Comparison of ENCODE assay signal across 8 cellular contexts in genomic region chr19:10291554-10292205, GRCh38. TPM values are rescaled to one million over a fixed set of nuclear protein-coding genes. Genes with fewer than 3 reads are reported as not detected.
DNase-seq lines count a peak whose midpoint lies in the region; ATAC-seq and TF ChIP-seq lines count a peak whose summit lies in the region.

No MANE protein-coding gene starts in this region.

- H3K27ac ChIP-seq in GM23338 (ENCODE audit: low read depth) (no peak overlapping the region), skin epidermis (peak overlapping the region in 1 of 21 experiments; percentile 15)

- H3K4me3 ChIP-seq in GM23338 (peak overlapping the region; percentile 71), skin epidermis (peak overlapping the region; percentile 2 to 46 (median 29))

- H3K36me3 Mint-ChIP-seq in GM23338 (ENCODE audit: low read depth) (no peaks in the 10 kb centered on the region), T-helper 17 cell (ENCODE audit: low read depth) (peaks cover 7% of the 10 kb centered on the region)

- no peaks in the 10 kb centered on the region; the same call in 1 of the 2 replicates for H4K20me1 ChIP-seq in GM23338 (replicated peaks; ENCODE audit: insufficient read depth)

- peaks cover 18% of the 10 kb centered on the region for H3K4me1 ChIP-seq in GM23338 (ENCODE audit: insufficient read depth)

- no peak for TF ChIP-seq CTCF in GM23338 (conservative IDR thresholded peaks at IDR 0.05; ENCODE audit: low read depth in 2 of 2)

- peaks cover 3% of the 10 kb centered on the region; the same call in 1 of the 3 replicates for H3K9me3 Mint-ChIP-seq in GM23338

- peaks cover 100% of the 10 kb centered on the region for H3K27me3 ChIP-seq in GM23338 (ENCODE audit: insufficient read depth)

- intact Hi-C loops in left ventricle myocardium superior (cut with micrococcal nuclease) = no loop called here

- H3F3A ChIP-seq in GM23338 (replicated peaks; ENCODE audit: low read depth) = peaks cover 25% of the 10 kb centered on the region; the same call in 1 of the 2 replicates

- DNase-seq in GM23338 (ENCODE audit: low spot score) (no peak), T-helper 17 cell (no peak), left ventricle myocardium superior (no peak), activated gamma-delta T cell (lab: John Stamatoyannopoulos, UW) (no peak)
- no peak for DNase-seq in effector CD8-positive, alpha-beta T cell (lab: John Stamatoyannopoulos, UW)
- DNase-seq in activated CD4-positive, alpha-beta T cell treated with anti-CD3 and anti-CD28 coated beads, Interleukin-2, amount 50 U/mL, for 1 hour = no peak

- H3K4me2 ChIP-seq in GM23338 = peak overlapping the region; percentile 94

- H3K9me3 ChIP-seq in T-helper 17 cell (ENCODE audit: control insufficient read depth, low read length, poor library complexity, severe bottlenecking) = no peaks in the 10 kb centered on the region

- H3K4me3 Mint-ChIP-seq in GM23338 = peak overlapping the region; percentile 77
- H3K4me3 Mint-ChIP-seq in T-helper 17 cell = peak overlapping the region; percentile 90

- peak overlapping the region; percentile 98 for H2AFZ ChIP-seq in GM23338

- ATAC-seq in GM23338 (no peak), T-helper 17 cell (no peak), left ventricle myocardium superior (peak; percentile 1), GM21390 (IDR thresholded peaks at IDR 0.05; ENCODE audit: unreplicated experiment) (no peak)

- no peaks in the 10 kb centered on the region for H3K79me2 ChIP-seq in GM23338 (replicated peaks; ENCODE audit: insufficient read depth)

- no peaks in the 10 kb centered on the region for H3K36me3 ChIP-seq in GM23338 (ENCODE audit: insufficient read depth)

- H3K27ac Mint-ChIP-seq in GM23338 = no peak overlapping the region
- H3K27ac Mint-ChIP-seq in T-helper 17 cell = peak overlapping the region; percentile 91

- H3K27me3 Mint-ChIP-seq in GM23338 (ENCODE audit: insufficient read depth, low read depth, poor library complexity) (peaks cover 96% of the 10 kb centered on the region), T-helper 17 cell (peaks cover 75% of the 10 kb centered on the region)

- peaks cover 35% of the 10 kb centered on the region for H3K4me1 Mint-ChIP-seq in GM23338
- H3K4me1 Mint-ChIP-seq in T-helper 17 cell = peaks cover 57% of the 10 kb centered on the region

- no peaks in the 10 kb centered on the region for H3K9me2 ChIP-seq in GM23338 (ENCODE audit: insufficient read depth)

TF ChIP-seq in GM23338, 12 proteins besides CTCF, POLR2A, EP300 and RAD21:
- TF ChIP-seq EZH2phosphoT487 (IDR thresholded peaks at IDR 0.05; ENCODE audit: unreplicated experiment) (no peak), ZNF331 (CRISPR knock-in tag; IDR thresholded peaks at IDR 0.05; ENCODE audit: low read depth) (no peak), EZH2 (IDR thresholded peaks at IDR 0.05; ENCODE audit: low read depth, unreplicated experiment) (peak; percentile 74)

RNA-seq across cellular contexts. Expression of gene ICAM5, which starts 1.9 kb away (rescaled TPM):
- 2.7 and 4.6 TPM in 2 replicates for total RNA-seq in GM23338 (2014; rRNA removed; shearing (Covaris generic))
- 0.47 and 0.78 TPM in 2 replicates for polyA plus RNA-seq in GM23338 (2016; fragmentation: Nextera tagmentation; extraction: Ambion mirVana)
- under 1 TPM; 0.10 to 0.25 TPM for total RNA-seq in T-helper 17 cell
- total RNA-seq in left ventricle myocardium superior = 0.32 TPM

RNA-seq across cellular contexts. Expression of gene ICAM4, which starts 4.9 kb away (rescaled TPM):
- total RNA-seq in GM23338 (2014; rRNA removed; shearing (Covaris generic)) = 1.0 and 3.8 TPM in 2 replicates
- 0.81 and 0.96 TPM in 2 replicates for polyA plus RNA-seq in GM23338 (2016; fragmentation: Nextera tagmentation; extraction: Ambion mirVana)
- 1 to 10 TPM in 1 of 2 donors, under 1 TPM in 1; 0.94 to 1.6 TPM for total RNA-seq in T-helper 17 cell
- total RNA-seq in left ventricle myocardium superior = 0.52 TPM

RNA-seq across cellular contexts. Expression of gene ZGLP1, which starts 17.9 kb away (rescaled TPM):
- total RNA-seq in GM23338 (2014; rRNA removed; shearing (Covaris generic)) = 1.5 and 4.7 TPM in 2 replicates
- polyA plus RNA-seq in GM23338 (2016; fragmentation: Nextera tagmentation; extraction: Ambion mirVana) = 5.3 and 5.9 TPM in 2 replicates
- 1 to 10 TPM; 1.1 to 2.4 TPM for total RNA-seq in T-helper 17 cell
- total RNA-seq in left ventricle myocardium superior = 0.87 TPM

RNA-seq across cellular contexts. Expression of gene ICAM1, which starts 20.8 kb away (rescaled TPM):
- 3.5 and 3.6 TPM in 2 replicates for total RNA-seq in GM23338 (2014; rRNA removed; shearing (Covaris generic))
- polyA plus RNA-seq in GM23338 (2016; fragmentation: Nextera tagmentation; extraction: Ambion mirVana) = 1.0 and 1.6 TPM in 2 replicates
- 10 to 100 TPM; 18.7 to 28.1 TPM for total RNA-seq in T-helper 17 cell
- 7.3 TPM for total RNA-seq in left ventricle myocardium superior

RNA-seq across cellular contexts. Expression of gene FDX2, which starts 24.1 kb away (rescaled TPM):
- 27.3 and 28.7 TPM in 2 replicates for total RNA-seq in GM23338 (2014; rRNA removed; shearing (Covaris generic))
- 29.7 and 35.0 TPM in 2 replicates for polyA plus RNA-seq in GM23338 (2016; fragmentation: Nextera tagmentation; extraction: Ambion mirVana)
- 1 to 10 TPM; 3.3 to 5.9 TPM for total RNA-seq in T-helper 17 cell
- 18.2 TPM for total RNA-seq in left ventricle myocardium superior
